7 cellular contexts compared by ENCODE assay signal in the genomic region with DNA sequence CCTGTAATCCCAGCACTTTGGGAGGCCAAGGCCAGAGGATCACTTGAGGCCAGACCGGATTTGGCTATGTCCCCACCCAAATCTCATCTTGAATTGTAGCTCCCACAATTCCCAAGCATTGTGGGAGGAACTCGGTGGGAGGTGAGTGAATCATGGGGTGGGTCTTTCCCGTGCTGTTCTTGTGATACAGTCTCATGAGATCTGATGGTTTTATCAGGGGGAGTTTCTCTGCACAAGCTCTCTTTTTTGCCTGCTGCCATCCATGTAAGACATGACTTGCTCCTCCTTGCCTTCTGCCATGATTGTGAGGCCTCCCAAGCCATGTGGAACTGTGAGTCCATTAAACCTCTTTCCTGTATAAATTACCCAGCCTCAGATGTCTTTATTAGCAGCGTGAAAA. TPM values are rescaled to one million over a fixed set of nuclear protein-coding genes. Genes with fewer than 3 reads are reported as not detected.
DNase-seq lines count a peak whose midpoint lies in the region; ATAC-seq, FAIRE-seq and TF ChIP-seq lines count a peak whose summit lies in the region.
"Not testable (repeated sequence)": the region's sequence is repeated elsewhere in the genome, so short reads cannot be mapped to it uniquely, and the experiment has no call there.

No MANE protein-coding gene starts in this region.

- intact Hi-C loops in CD14-positive monocyte (cut with micrococcal nuclease); HepG2 (cut with micrococcal nuclease; ENCODE audit: unreplicated experiment): not testable (repeated sequence)

- not testable (repeated sequence) for TF ChIP-seq CTCF in CD14-positive monocyte (IDR thresholded peaks at IDR 0.05); HFFc6 (IDR thresholded peaks at IDR 0.05); SU-DHL-6 (IDR thresholded peaks at IDR 0.05; ENCODE audit: insufficient read depth, low read length, poor library complexity, severe bottlenecking); brain microvascular endothelial cell (IDR thresholded peaks at IDR 0.05; ENCODE audit: low read depth, low read length, missing control alignments); HepG2 (CRISPR knock-in tag; IDR thresholded peaks at IDR 0.05); osteoblast (IDR thresholded peaks at IDR 0.05; ENCODE audit: extremely low read depth, low read depth, low read length)

- H3K79me2 ChIP-seq in SU-DHL-6 (ENCODE audit: insufficient read depth, low read length) (peaks cover 96% of the 10 kb centered on the region), osteoblast (ENCODE audit: insufficient read depth, low read length) (peaks cover 66% of the 10 kb centered on the region)
- not testable (repeated sequence) for H3K79me2 ChIP-seq in HepG2 (ENCODE audit: insufficient read depth, low read length)

- not testable (repeated sequence) for TF ChIP-seq EP300 in HepG2 (IDR thresholded peaks at IDR 0.05; ENCODE audit: low read depth in 2 of 2, low read length in 2 of 2); HepG2 (CRISPR knock-in tag; IDR thresholded peaks at IDR 0.05; ENCODE audit: borderline replicate concordance)

- H3K9me2 ChIP-seq in SU-DHL-6 (replicated peaks; ENCODE audit: insufficient read depth, low read length), result not testable (repeated sequence)

- ATAC-seq in HepG2, result not testable (repeated sequence)

- not testable (repeated sequence) for FAIRE-seq in HepG2 (lab: Jason Lieb, UNC)

- not testable (repeated sequence) for BruUV-seq in HepG2 (replicated peaks; lab: Mats Ljungman, UMichigan)

- not testable (repeated sequence) for H3K4me3 ChIP-seq in SU-DHL-6 (ENCODE audit: insufficient read depth, low read length, poor library complexity, severe bottlenecking); brain microvascular endothelial cell (ENCODE audit: low read depth, low read length); HepG2 (replicated peaks in 1 of 3; ENCODE audit: insufficient read depth in 1 of 3, low read depth in 2 of 3, low read length in 3 of 3); osteoblast (ENCODE audit: insufficient read depth, low read length)

- H3K36me3 ChIP-seq in SU-DHL-6 (ENCODE audit: low read length), result peaks cover 16% of the 10 kb centered on the region
- H3K36me3 ChIP-seq in brain microvascular endothelial cell (replicated peaks); HepG2 (replicated peaks in 1 of 2; ENCODE audit: control insufficient read depth in 1 of 2, insufficient read depth in 2 of 2, low read length in 2 of 2); osteoblast (ENCODE audit: insufficient read depth, low read length): not testable (repeated sequence)

- not testable (repeated sequence) for H3K9me3 ChIP-seq in SU-DHL-6 (ENCODE audit: insufficient read depth, low read length); HepG2 (ENCODE audit: low read length); osteoblast (ENCODE audit: low read depth, low read length)

- H3K4me3 Mint-ChIP-seq in CD14-positive monocyte; HFFc6; activated naive CD4-positive, alpha-beta T cell treated with anti-CD3 and anti-CD28 coated beads, Interleukin-2, amount 50 U/mL, for 24 hours: not testable (repeated sequence)

- in situ Hi-C loops in brain microvascular endothelial cell (cut with HindIII; ENCODE audit: low pct_ligation_motif_present, low sequenced_read_pairs), result loop anchor here (25.0 kb wide), 1 partner anchor 167 kb away; no protein-coding TSS in a partner anchor
- in situ Hi-C loops in HepG2 (cut with HindIII; ENCODE audit: extremely low pct_ligation_motif_present, low pct_unique_long_range_greater_than_20kb), result not testable (repeated sequence)

- not testable (repeated sequence) for H3K4me2 ChIP-seq in SU-DHL-6 (ENCODE audit: low read depth, low read length, poor library complexity, severe bottlenecking); HepG2 (ENCODE audit: low read depth, low read length); osteoblast (ENCODE audit: insufficient read depth, low read length)

- peaks cover 29% of the 10 kb centered on the region for H3F3A ChIP-seq in SU-DHL-6 (ENCODE audit: insufficient read depth)

- H3K9ac ChIP-seq in SU-DHL-6 (ENCODE audit: low read length); HepG2 (ENCODE audit: insufficient read depth, low read depth, low read length): not testable (repeated sequence)

- H3K27ac Mint-ChIP-seq in CD14-positive monocyte, result peak overlapping the region in 6 of 7 donors; percentile 19 to 88 (median 71)
- peak overlapping the region; percentile 77 for H3K27ac Mint-ChIP-seq in HFFc6
- peak overlapping the region; percentile 59 for H3K27ac Mint-ChIP-seq in activated naive CD4-positive, alpha-beta T cell treated with anti-CD3 and anti-CD28 coated beads, Interleukin-2, amount 50 U/mL, for 24 hours

- H3K4me1 Mint-ChIP-seq in CD14-positive monocyte (peaks cover 63% of the 10 kb centered on the region), HFFc6 (ENCODE audit: low read depth) (peaks cover 63% of the 10 kb centered on the region)
- peaks cover 61% of the 10 kb centered on the region for H3K4me1 Mint-ChIP-seq in activated naive CD4-positive, alpha-beta T cell treated with anti-CD3 and anti-CD28 coated beads, Interleukin-2, amount 50 U/mL, for 24 hours

- CTCF ChIA-PET in HepG2 (lab: Yijun Ruan, JAX; ENCODE audit: low intra/inter-chr PET ratio, low total read pairs), result not testable (repeated sequence)

- H4K20me1 ChIP-seq in SU-DHL-6 (ENCODE audit: low read depth, low read length); HepG2 (ENCODE audit: insufficient read depth, low read length); osteoblast (ENCODE audit: insufficient read depth, low read length): not testable (repeated sequence)

- H3K27ac ChIP-seq in SU-DHL-6 (ENCODE audit: low read depth, low read length) (peak overlapping the region; percentile 53), brain microvascular endothelial cell (peak overlapping the region; percentile 89), osteoblast (ENCODE audit: low read depth, low read length) (peak overlapping the region; percentile 99)
- H3K27ac ChIP-seq in HepG2 (ENCODE audit: extremely low read length, insufficient read depth, low read length), result not testable (repeated sequence)

- H3K36me3 Mint-ChIP-seq in CD14-positive monocyte, result not testable (repeated sequence)
- peaks cover 32% of the 10 kb centered on the region for H3K36me3 Mint-ChIP-seq in HFFc6 (ENCODE audit: low read depth)
- H3K36me3 Mint-ChIP-seq in activated naive CD4-positive, alpha-beta T cell treated with anti-CD3 and anti-CD28 coated beads, Interleukin-2, amount 50 U/mL, for 24 hours, result peaks cover 16% of the 10 kb centered on the region

- DNase-seq in CD14-positive monocyte (ENCODE audit: low spot score); HFFc6; brain microvascular endothelial cell; HepG2 (ENCODE audit: low spot score); osteoblast (ENCODE audit: insufficient read length, low spot score, missing footprints): not testable (repeated sequence)

- not testable (repeated sequence) for H2AFZ ChIP-seq in SU-DHL-6 (ENCODE audit: low read depth, low read length, severe bottlenecking); HepG2 (ENCODE audit: low read length); osteoblast (ENCODE audit: low read length)

- H3K27me3 Mint-ChIP-seq in CD14-positive monocyte (ENCODE audit: low read depth in 3 of 3); HFFc6 (ENCODE audit: insufficient read depth); activated naive CD4-positive, alpha-beta T cell treated with anti-CD3 and anti-CD28 coated beads, Interleukin-2, amount 50 U/mL, for 24 hours: not testable (repeated sequence)

- H3K4me1 ChIP-seq in HepG2 (ENCODE audit: insufficient read depth, low read length), result peaks cover 54% of the 10 kb centered on the region
- peaks cover 37% of the 10 kb centered on the region for H3K4me1 ChIP-seq in osteoblast (ENCODE audit: insufficient read depth, low read length)

- TF ChIP-seq POLR2A in HepG2 (IDR thresholded peaks at IDR 0.05; ENCODE audit: insufficient read depth in 1 of 2, low read depth in 2 of 2, low read length in 2 of 2), result not testable (repeated sequence)

- 84% methylated on average over 4 of the region's 4 CpGs for WGBS in HepG2 (ENCODE audit: low lambda C conversion rate)

- POLR2A ChIA-PET in HepG2 (lab: Yijun Ruan, JAX), result interaction anchor here (0.6 kb wide), 1 partner anchor 21 kb away, joined by 3 read pairs; the partner anchor contains the start of gene SUDS3

- not testable (repeated sequence) for H3K27me3 ChIP-seq in SU-DHL-6 (ENCODE audit: low read length); brain microvascular endothelial cell (replicated peaks); HepG2 (ENCODE audit: control insufficient read depth in 1 of 2, insufficient read depth in 2 of 2, low read length in 2 of 2); osteoblast (ENCODE audit: insufficient read depth, low read length)

- H3K9me3 Mint-ChIP-seq in CD14-positive monocyte; HFFc6; activated naive CD4-positive, alpha-beta T cell treated with anti-CD3 and anti-CD28 coated beads, Interleukin-2, amount 50 U/mL, for 24 hours: not testable (repeated sequence)

- TF ChIP-seq RAD21 in HepG2 (CRISPR knock-in tag; IDR thresholded peaks at IDR 0.05), result not testable (repeated sequence)

RNA-seq across cellular contexts. Expression of gene TAOK3, which starts 18.2 kb away (rescaled TPM):
- polyA plus RNA-seq in CD14-positive monocyte (10 to 100 TPM; 19.7 to 58.3 TPM), HepG2 (2011; rRNA removed) (8.5 and 10.4 TPM in 2 replicates)
- total RNA-seq in HFFc6 (2021; fragmentation: NEBNext Ultra II Directional; extraction: Animal tissue kit (Norgen Biotek cat#: 25700)), result 10 to 100 TPM; 26.0 to 30.7 (median 28.0) TPM
- total RNA-seq in HepG2 (2016; rRNA removed; fragmentation: Illumina TruSeq; extraction: Trizol) (12.3 and 16.5 TPM in 2 replicates), osteoblast (27.9 and 34.8 TPM in 2 replicates)
- 2.5 and 3.7 TPM in 2 replicates for total RNA-seq in HepG2 (2016; cell fraction: cytosol; rRNA removed; fragmentation: Illumina TruSeq; extraction: Trizol; ENCODE audit: low read depth)
- total RNA-seq in HepG2 (2016; cell fraction: insoluble cytoplasmic fraction; rRNA removed; fragmentation: Illumina TruSeq; extraction: Trizol), result 10.0 and 19.2 TPM in 2 replicates
- total RNA-seq in HepG2 (2016; cell fraction: membrane; rRNA removed; fragmentation: Illumina TruSeq; extraction: Trizol), result 6.8 and 6.9 TPM in 2 replicates
- 14.9 and 15.7 TPM in 2 replicates for total RNA-seq in HepG2 (2016; cell fraction: nucleus; rRNA removed; fragmentation: Illumina TruSeq; extraction: Trizol)
- 5.9 and 11.1 TPM in 2 replicates for polyA plus RNA-seq in HepG2 (2011; cell fraction: cytosol; rRNA removed)
- 11.8 and 13.6 TPM in 2 replicates for polyA plus RNA-seq in HepG2 (2011; cell fraction: nucleus; rRNA removed)
- polyA plus RNA-seq in HepG2 (2012), result 9.5 and 10.2 TPM in 2 replicates
- polyA plus RNA-seq in HepG2 (2016; cell fraction: cytosol; fragmentation: Illumina TruSeq; extraction: Trizol; ENCODE audit: low read depth), result 0.64 and 0.66 TPM in 2 replicates
- 19.3 and 19.4 TPM in 2 replicates for polyA plus RNA-seq in HepG2 (2016; cell fraction: insoluble cytoplasmic fraction; fragmentation: Illumina TruSeq; extraction: Trizol; ENCODE audit: low read depth)
- polyA plus RNA-seq in HepG2 (2016; cell fraction: membrane; fragmentation: Illumina TruSeq; extraction: Trizol; ENCODE audit: low read depth), result 2.8 and 3.6 TPM in 2 replicates
- 16.3 and 22.1 TPM in 2 replicates for polyA plus RNA-seq in HepG2 (2016; cell fraction: nucleus; fragmentation: Illumina TruSeq; extraction: Trizol; ENCODE audit: insufficient read depth, low read depth)
- polyA minus RNA-seq in HepG2 (2011; rRNA and poly(A)+ RNA removed; ENCODE audit: low replicate concordance), result 20.1 and 23.9 TPM in 2 replicates
- 6.3 and 9.3 TPM in 2 replicates for polyA minus RNA-seq in HepG2 (2011; cell fraction: cytosol; rRNA and poly(A)+ RNA removed)
- polyA minus RNA-seq in HepG2 (2011; cell fraction: nucleus; rRNA and poly(A)+ RNA removed), result 22.1 and 24.2 TPM in 2 replicates

RNA-seq across cellular contexts. Expression of gene SUDS3, which starts 21.9 kb away (rescaled TPM):
- polyA plus RNA-seq in CD14-positive monocyte (1 to 10 TPM; 8.2 to 9.1 TPM), HepG2 (2011; rRNA removed) (17.7 and 20.2 TPM in 2 replicates)
- total RNA-seq in HFFc6 (2021; fragmentation: NEBNext Ultra II Directional; extraction: Animal tissue kit (Norgen Biotek cat#: 25700)), result 10 to 100 TPM; 20.5 to 23.4 (median 22.8) TPM
- total RNA-seq in HepG2 (2016; rRNA removed; fragmentation: Illumina TruSeq; extraction: Trizol) (33.1 and 37.8 TPM in 2 replicates), osteoblast (25.9 and 29.7 TPM in 2 replicates)
- 4.5 and 5.5 TPM in 2 replicates for total RNA-seq in HepG2 (2016; cell fraction: cytosol; rRNA removed; fragmentation: Illumina TruSeq; extraction: Trizol; ENCODE audit: low read depth)
- total RNA-seq in HepG2 (2016; cell fraction: insoluble cytoplasmic fraction; rRNA removed; fragmentation: Illumina TruSeq; extraction: Trizol), result 32.2 and 39.3 TPM in 2 replicates
- 14.7 and 16.1 TPM in 2 replicates for total RNA-seq in HepG2 (2016; cell fraction: membrane; rRNA removed; fragmentation: Illumina TruSeq; extraction: Trizol)
- 27.5 and 30.8 TPM in 2 replicates for total RNA-seq in HepG2 (2016; cell fraction: nucleus; rRNA removed; fragmentation: Illumina TruSeq; extraction: Trizol)
- 8.1 and 11.4 TPM in 2 replicates for polyA plus RNA-seq in HepG2 (2011; cell fraction: cytosol; rRNA removed)
- polyA plus RNA-seq in HepG2 (2011; cell fraction: nucleus; rRNA removed), result 25.3 and 28.4 TPM in 2 replicates
- 12.1 and 13.1 TPM in 2 replicates for polyA plus RNA-seq in HepG2 (2012)
- 3.0 and 3.4 TPM in 2 replicates for polyA plus RNA-seq in HepG2 (2016; cell fraction: cytosol; fragmentation: Illumina TruSeq; extraction: Trizol; ENCODE audit: low read depth)
- 29.2 and 31.0 TPM in 2 replicates for polyA plus RNA-seq in HepG2 (2016; cell fraction: insoluble cytoplasmic fraction; fragmentation: Illumina TruSeq; extraction: Trizol; ENCODE audit: low read depth)
- polyA plus RNA-seq in HepG2 (2016; cell fraction: membrane; fragmentation: Illumina TruSeq; extraction: Trizol; ENCODE audit: low read depth), result 7.8 and 8.6 TPM in 2 replicates
- 37.3 and 40.5 TPM in 2 replicates for polyA plus RNA-seq in HepG2 (2016; cell fraction: nucleus; fragmentation: Illumina TruSeq; extraction: Trizol; ENCODE audit: insufficient read depth, low read depth)
- 19.1 and 23.0 TPM in 2 replicates for polyA minus RNA-seq in HepG2 (2011; rRNA and poly(A)+ RNA removed; ENCODE audit: low replicate concordance)
- 10.3 and 12.4 TPM in 2 replicates for polyA minus RNA-seq in HepG2 (2011; cell fraction: cytosol; rRNA and poly(A)+ RNA removed)
- polyA minus RNA-seq in HepG2 (2011; cell fraction: nucleus; rRNA and poly(A)+ RNA removed), result 28.8 and 31.8 TPM in 2 replicates
